ENCODE assay signal across 8 cellular contexts in genomic region chr1:225508538-225509375, GRCh38.
DNase-seq lines count a peak whose midpoint lies in the region; ATAC-seq, FAIRE-seq and TF ChIP-seq lines count a peak whose summit lies in the region.

No MANE protein-coding gene starts in this region.

- H2BK5ac ChIP-seq in H1 (ENCODE audit: low read depth, low read length) (peak overlapping the region; percentile 41), mesendoderm (ENCODE audit: low read length) (no peak overlapping the region)

- no peak overlapping the region for H2BK120ac ChIP-seq in H1 (replicated peaks; ENCODE audit: low read depth, low read length)
- H2BK120ac ChIP-seq in mesendoderm (ENCODE audit: low read depth, low read length) = no peak overlapping the region

- peaks cover 19% of the 10 kb centered on the region for H3K27me3 Mint-ChIP-seq in activated T-helper 2 cell treated with anti-CD3 and anti-CD28 coated beads, Interferon-gamma antibody, Interleukin-2, Interleukin-4, amounts not matched to agents 10 μg/mL and 5 μg/mL and 100 μg/mL, durations not matched to agents 14 hours and 24 hours and 36 hours (ENCODE audit: low read depth)

- H2BK15ac ChIP-seq in H1 (ENCODE audit: low read length) (no peak overlapping the region), mesendoderm (replicated peaks; ENCODE audit: low read depth) (no peak overlapping the region)

- peak; percentile 95 for DNase-seq in H4 (ENCODE audit: low spot score)
- DNase-seq in NCI-H510A (lab: John Stamatoyannopoulos, UW) = peak; percentile 38
- peak; percentile 29 to 46 for DNase-seq in H1 (ENCODE audit: low read depth in 1 of 2, low spot score in 2 of 2)
- DNase-seq in mesendoderm = peak; percentile 92
- no peak for DNase-seq in AML-193 (lab: John Stamatoyannopoulos, UW)
- DNase-seq in activated T-helper 2 cell treated with anti-CD3 and anti-CD28 coated beads, Interferon-gamma antibody, Interleukin-2, Interleukin-4, amounts not matched to agents 10 μg/mL and 5 μg/mL and 100 μg/mL, durations not matched to agents 14 hours and 24 hours and 36 hours (ENCODE audit: low spot score) = no peak
- no peak for DNase-seq in OCI-LY7 (ENCODE audit: low spot score)

- no peak overlapping the region; the same call in 1 of the 2 replicates for H3K18ac ChIP-seq in H1 (ENCODE audit: extremely low read depth, low read length)
- H3K18ac ChIP-seq in mesendoderm (ENCODE audit: low read length) = no peak overlapping the region

- no peak overlapping the region for H2BK20ac ChIP-seq in H1 (ENCODE audit: low read length)

- H3K79me2 ChIP-seq in H1 (ENCODE audit: control insufficient read depth in 1 of 2, insufficient read depth in 2 of 2, low read length in 2 of 2) (peaks cover 0 to 11% of the 10 kb centered on the region in 2 experiments; a peak in 1 of 4 replicates), mesendoderm (ENCODE audit: control insufficient read depth, insufficient read depth, low read length) (no peaks in the 10 kb centered on the region), OCI-LY7 (ENCODE audit: insufficient read depth, low read depth, low read length) (no peaks in the 10 kb centered on the region)

- no peaks in the 10 kb centered on the region for H3K9me2 ChIP-seq in OCI-LY7 (ENCODE audit: insufficient read depth, low read length)

- H3K79me1 ChIP-seq in H1 (ENCODE audit: low read depth, low read length) = no peaks in the 10 kb centered on the region
- peaks cover 3% of the 10 kb centered on the region for H3K79me1 ChIP-seq in mesendoderm (ENCODE audit: low read length)

- no peaks in the 10 kb centered on the region for H3K23me2 ChIP-seq in H1 (ENCODE audit: low read depth, low read length)

- no peak overlapping the region for H3K4me3 Mint-ChIP-seq in activated T-helper 2 cell treated with anti-CD3 and anti-CD28 coated beads, Interferon-gamma antibody, Interleukin-2, Interleukin-4, amounts not matched to agents 10 μg/mL and 5 μg/mL and 100 μg/mL, durations not matched to agents 14 hours and 24 hours and 36 hours (ENCODE audit: low read depth)

- no peak overlapping the region for H3K14ac ChIP-seq in H1 (ENCODE audit: insufficient read length)

- H3K4me1 Mint-ChIP-seq in activated T-helper 2 cell treated with anti-CD3 and anti-CD28 coated beads, Interferon-gamma antibody, Interleukin-2, Interleukin-4, amounts not matched to agents 10 μg/mL and 5 μg/mL and 100 μg/mL, durations not matched to agents 14 hours and 24 hours and 36 hours (ENCODE audit: low read depth) = peaks cover 3% of the 10 kb centered on the region

- peaks cover 0 to 2% of the 10 kb centered on the region in 2 experiments for H4K20me1 ChIP-seq in H1 (replicated peaks in 1 of 2; ENCODE audit: control insufficient read depth in 1 of 2, insufficient read depth in 2 of 2, low read length in 2 of 2)
- no peaks in the 10 kb centered on the region for H4K20me1 ChIP-seq in OCI-LY7 (ENCODE audit: insufficient read depth, low read length)

- H3K56ac ChIP-seq in H1 (replicated peaks; ENCODE audit: insufficient read length, low read depth, low read length) (no peak overlapping the region), mesendoderm (ENCODE audit: low read length) (no peak overlapping the region)

- H4K8ac ChIP-seq in H1 (ENCODE audit: extremely low read depth, insufficient read depth, low read length) = no peak overlapping the region; the same call in 1 of the 2 replicates
- H4K8ac ChIP-seq in mesendoderm (ENCODE audit: low read depth, low read length) = no peak overlapping the region

- no peak for TF ChIP-seq POLR2A in H1 (IDR thresholded peaks at IDR 0.05; ENCODE audit: control extremely low read depth in 1 of 2, low read depth in 2 of 2, low read length in 2 of 2)

- no peaks in the 10 kb centered on the region for H3K36me3 Mint-ChIP-seq in activated T-helper 2 cell treated with anti-CD3 and anti-CD28 coated beads, Interferon-gamma antibody, Interleukin-2, Interleukin-4, amounts not matched to agents 10 μg/mL and 5 μg/mL and 100 μg/mL, durations not matched to agents 14 hours and 24 hours and 36 hours (ENCODE audit: low read depth)

- H2AFZ ChIP-seq in H1 (ENCODE audit: low read length) = no peak overlapping the region
- no peak overlapping the region for H2AFZ ChIP-seq in OCI-LY7 (ENCODE audit: low read length)

- H3K4me2 ChIP-seq in H1 (ENCODE audit: insufficient read depth in 1 of 2, low read depth in 2 of 2, low read length in 2 of 2) (peak overlapping the region; percentile 12 to 52; a peak in 2 of 4 replicates), mesendoderm (ENCODE audit: low read length) (no peak overlapping the region), OCI-LY7 (ENCODE audit: low read length) (no peak overlapping the region)

- H4K5ac ChIP-seq in H1 (ENCODE audit: insufficient read length, low read depth, low read length) (no peak overlapping the region), mesendoderm (ENCODE audit: low read length) (no peak overlapping the region)

- TF ChIP-seq RAD21 in H1 (IDR thresholded peaks at IDR 0.05 in 1 of 2, conservative IDR thresholded peaks at IDR 0.05 in 1 of 2; ENCODE audit: low read depth in 2 of 2, low read length in 2 of 2) = no peak

- H3K4me3 ChIP-seq in H1 (ENCODE audit: extremely low read depth in 1 of 4, insufficient read depth in 2 of 4, low read depth in 3 of 4, low read length in 4 of 4) (0 out of 8 replicates have a peak overlapping the region, but pooled peaks of 1 of the 4 experiments have one; percentile 4), mesendoderm (ENCODE audit: low read length) (no peak overlapping the region), OCI-LY7 (ENCODE audit: low read depth, low read length, poor library complexity, severe bottlenecking) (no peak overlapping the region)

- peaks cover 5 to 19% (median 15%) of the 10 kb centered on the region in 4 experiments; a peak in 5 of 7 replicates for H3K4me1 ChIP-seq in H1 (replicated peaks in 1 of 4; ENCODE audit: control insufficient read depth in 3 of 4, insufficient read depth in 4 of 4, low read length in 3 of 4)
- peaks cover 3% of the 10 kb centered on the region for H3K4me1 ChIP-seq in mesendoderm (ENCODE audit: control insufficient read depth, low read depth, low read length)
- H3K4me1 ChIP-seq in OCI-LY7 (ENCODE audit: insufficient read depth, low read length, poor library complexity, severe bottlenecking) = peaks cover 3% of the 10 kb centered on the region

- no TSS peak for BruUV-seq in OCI-LY7 (replicated peaks; lab: Mats Ljungman, UMichigan)

- H3K27ac Mint-ChIP-seq in activated T-helper 2 cell treated with anti-CD3 and anti-CD28 coated beads, Interferon-gamma antibody, Interleukin-2, Interleukin-4, amounts not matched to agents 10 μg/mL and 5 μg/mL and 100 μg/mL, durations not matched to agents 14 hours and 24 hours and 36 hours = no peak overlapping the region

- H2BK12ac ChIP-seq in H1 (ENCODE audit: low read depth, low read length) = peak overlapping the region; percentile 76; the same call in 1 of the 2 replicates

- H3K27ac ChIP-seq in H1 (ENCODE audit: low read depth, low read length) (peak overlapping the region; percentile 33), mesendoderm (ENCODE audit: low read depth, low read length) (no peak overlapping the region), OCI-LY7 (ENCODE audit: low read depth, low read length, poor library complexity, severe bottlenecking) (no peak overlapping the region)

- CTCF ChIA-PET in H1 (lab: Charles Lee; ENCODE audit: partially characterized antibody) = interaction anchor here (1.1 to 5.5 kb wide), 8 partner anchors 9 to 263 kb away, joined by 3 to 24 read pairs (median 4); no protein-coding TSS in a partner anchor
- CTCF ChIA-PET in OCI-LY7 (lab: Charles Lee; ENCODE audit: unreplicated experiment) = no interaction called here

- no peak for TF ChIP-seq EP300 in H1 (IDR thresholded peaks at IDR 0.05; ENCODE audit: borderline replicate concordance in 1 of 2, low read depth in 2 of 2, low read length in 2 of 2)

- H3K9ac ChIP-seq in H1 (replicated peaks in 1 of 4; ENCODE audit: extremely low read depth in 1 of 4, low read depth in 3 of 4, low read length in 3 of 4) (no peak overlapping the region), mesendoderm (ENCODE audit: low read length) (no peak overlapping the region)

- ATAC-seq in GM19395 (IDR thresholded peaks at IDR 0.05; ENCODE audit: unreplicated experiment) = no peak

- H2AK5ac ChIP-seq in H1 (ENCODE audit: low read depth, low read length) (no peak overlapping the region), mesendoderm (ENCODE audit: low read length) (no peak overlapping the region)

- 76% methylated on average over 12 of the region's 12 CpGs; no CpG with 5 or more reads in 1 of the 2 experiments for WGBS in H1 (ENCODE audit: extremely low coverage in 1 of 2, insufficient coverage in 1 of 2, insufficient read length in 1 of 2, insufficient replicate concordance in 2 of 2, low coverage in 1 of 2, low lambda C conversion rate in 2 of 2, missing lambda C conversion rate in 1 of 2), 2 experiments
- no CpG with 5 or more reads among the region's 12 CpGs for WGBS in mesendoderm (ENCODE audit: extremely low coverage, insufficient coverage, low lambda C conversion rate)

- H3K27me3 ChIP-seq in H1 (replicated peaks in 1 of 4; ENCODE audit: control insufficient read depth in 3 of 4, extremely low read depth in 1 of 4, insufficient read depth in 3 of 4, low read length in 3 of 4) (no peaks in the 10 kb centered on the region), mesendoderm (ENCODE audit: insufficient read depth, low read length, poor library complexity) (no peaks in the 10 kb centered on the region)

- TF ChIP-seq CTCF in H1 (IDR thresholded peaks at IDR 0.05; ENCODE audit: control extremely low read depth in 1 of 3, insufficient read depth in 1 of 3, low read depth in 1 of 3, low read length in 3 of 3) (no peak), OCI-LY7 (conservative IDR thresholded peaks at IDR 0.05; ENCODE audit: low read length) (no peak)

- FAIRE-seq in H1 (lab: Jason Lieb, UNC) = peak; percentile 19

- H4K91ac ChIP-seq in H1 (replicated peaks; ENCODE audit: insufficient read length, low read length) = no peak overlapping the region

- no peak overlapping the region for H3K23ac ChIP-seq in H1 (ENCODE audit: insufficient read length)
- H3K23ac ChIP-seq in mesendoderm (ENCODE audit: low read length) = no peak overlapping the region

- H3K9me3 ChIP-seq in H1 (ENCODE audit: insufficient read depth in 2 of 2, low read depth in 1 of 2, low read length in 1 of 2) (no peaks in the 10 kb centered on the region), OCI-LY7 (ENCODE audit: low read length) (no peaks in the 10 kb centered on the region)

- POLR2A ChIA-PET in H1 (lab: Charles Lee; ENCODE audit: partially characterized antibody) = interaction anchor here (0.8 to 2.4 kb wide), 7 partner anchors 10 to 556 kb away, joined by 3 to 12 read pairs (median 3); no protein-coding TSS in a partner anchor
- POLR2A ChIA-PET in OCI-LY7 (lab: Charles Lee) = interaction anchor here (0.6 to 2.0 kb wide), 7 partner anchors 8 to 364 kb away, joined by 3 to 7 read pairs (median 3); no protein-coding TSS in a partner anchor

- H3K4ac ChIP-seq in H1 (replicated peaks; ENCODE audit: insufficient read length, low read depth, low read length) (peak overlapping the region; percentile 75), mesendoderm (ENCODE audit: low read depth, low read length) (no peak overlapping the region)

- no peaks in the 10 kb centered on the region for H3K9me3 Mint-ChIP-seq in activated T-helper 2 cell treated with anti-CD3 and anti-CD28 coated beads, Interferon-gamma antibody, Interleukin-2, Interleukin-4, amounts not matched to agents 10 μg/mL and 5 μg/mL and 100 μg/mL, durations not matched to agents 14 hours and 24 hours and 36 hours

- intact Hi-C loops in activated T-helper 2 cell treated with anti-CD3 and anti-CD28 coated beads, Interferon-gamma antibody, Interleukin-2, Interleukin-4, amounts not matched to agents 10 μg/mL and 5 μg/mL and 100 μg/mL, durations not matched to agents 14 hours and 24 hours and 36 hours (cut with micrococcal nuclease) = no loop called here
- intact Hi-C loops in OCI-LY7 (cut with micrococcal nuclease; ENCODE audit: unreplicated experiment) = no loop called here

- peaks cover 0 to 62% (median 15%) of the 10 kb centered on the region in 4 experiments; a peak in 5 of 8 replicates for H3K36me3 ChIP-seq in H1 (ENCODE audit: control insufficient read depth in 2 of 4, insufficient read depth in 4 of 4, low read length in 3 of 4)
- no peaks in the 10 kb centered on the region for H3K36me3 ChIP-seq in mesendoderm (ENCODE audit: control insufficient read depth, insufficient read depth, low read length)
- H3K36me3 ChIP-seq in OCI-LY7 (ENCODE audit: insufficient read depth, low read length) = peaks cover 4% of the 10 kb centered on the region; the same call in 1 of the 2 replicates

Comparison
In these comparisons a context has a peak if more than half of its experiments do, and no peak if none do; other contexts are left out.
1. DNase-seq: peak in H4 (single experiment), NCI-H510A (single experiment), H1 (2 of 2) and mesendoderm (single experiment); none in AML-193 (0 of 2), activated T-helper 2 cell treated with anti-CD3 and anti-CD28 coated beads, Interferon-gamma antibody, Interleukin-2, Interleukin-4, amounts not matched to agents 10 μg/mL and 5 μg/mL and 100 μg/mL, durations not matched to agents 14 hours and 24 hours and 36 hours (single experiment) and OCI-LY7 (single experiment).
2. H3K4me2 ChIP-seq: peak in H1 (2 of 2); none in mesendoderm (single experiment) and OCI-LY7 (single experiment).